8 cellular contexts compared by ENCODE assay signal in genomic region chr17:30104575-30105339, GRCh38. TPM values are rescaled to one million over a fixed set of nuclear protein-coding genes. Genes with fewer than 3 reads are reported as not detected.
DNase-seq lines count a peak whose midpoint lies in the region; ATAC-seq and TF ChIP-seq lines count a peak whose summit lies in the region.

No MANE protein-coding gene starts in this region.

- H3K36me3 ChIP-seq in WERI-Rb-1 (no peaks in the 10 kb centered on the region), spleen (no peaks in the 10 kb centered on the region)

- peak; percentile 91 for DNase-seq in Caki2 (ENCODE audit: low read depth)
- peak; percentile 71 for DNase-seq in HFF-Myc (ENCODE audit: extremely low read depth, low read depth)
- peak; percentile 18 for DNase-seq in NCI-H2196 treated with DMSO at 0.1 percent for 48 hours (lab: John Stamatoyannopoulos, UW; ENCODE audit: unreplicated experiment)
- DNase-seq in WERI-Rb-1, result peak; percentile 85
- peak in 57 of 61 donors; percentile 9 to 85 (median 53) for DNase-seq in caudate nucleus (lab: John Stamatoyannopoulos, UW)
- peak; percentile 93 for DNase-seq in inferior parietal cortex (ENCODE audit: extremely low spot score)
- peak; percentile 88 for DNase-seq in spleen

- WGBS in spleen, 5 donors, result 21 to 27% (median 23%) methylated on average over 29 of the region's 29 CpGs

- TF ChIP-seq CTCF in HFF-Myc (IDR thresholded peaks at IDR 0.05; ENCODE audit: low read depth, low read length, missing control alignments) (peak; percentile 97), WERI-Rb-1 (IDR thresholded peaks at IDR 0.05; ENCODE audit: low read depth, low read length) (peak; percentile 87), spleen (IDR thresholded peaks at IDR 0.05 in 8 of 11, conservative IDR thresholded peaks at IDR 0.05 in 3 of 11) (peak; percentile 67 to 89 (median 84))

- H3K4me3 ChIP-seq in HFF-Myc (replicated peaks; ENCODE audit: low read depth, low read length) (peak overlapping the region; percentile 46), WERI-Rb-1 (ENCODE audit: low read depth, low read length) (peak overlapping the region; percentile 46), spleen (peak overlapping the region in 7 of 8 donors; percentile 6 to 65 (median 24))

- peak overlapping the region; percentile 61 for H3K27ac ChIP-seq in WERI-Rb-1
- H3K27ac ChIP-seq in caudate nucleus (ENCODE audit: low read depth, low read length), result peak overlapping the region; percentile 71
- peak overlapping the region in 6 of 8 donors; percentile 30 to 74 (median 57) for H3K27ac ChIP-seq in spleen

- in situ Hi-C loops in Caki2 (cut with HindIII; ENCODE audit: low pct_unique_long_range_greater_than_20kb, low sequenced_read_pairs), result no loop called here

- H3K27me3 ChIP-seq in WERI-Rb-1 (ENCODE audit: insufficient read depth, low read depth, severe bottlenecking) (no peaks in the 10 kb centered on the region), spleen (replicated peaks in 1 of 7) (no peaks in the 10 kb centered on the region)

- H3K4me1 ChIP-seq in spleen, result peaks cover 0 to 22% (median 12%) of the 10 kb centered on the region in 6 donors

- ATAC-seq in GM18519 (IDR thresholded peaks at IDR 0.05; ENCODE audit: low FRiP score, unreplicated experiment), result no peak

- no peaks in the 10 kb centered on the region for H3K9me3 ChIP-seq in WERI-Rb-1 (ENCODE audit: severe bottlenecking)
- no peaks in the 10 kb centered on the region for H3K9me3 ChIP-seq in spleen

- intact Hi-C loops in spleen (cut with DNase I; ENCODE audit: low total_unique reads), result loop anchor here (10.0 kb wide), 1 partner anchor 230 kb away; the partner anchor contains the start of gene TMIGD1

- no peak for TF ChIP-seq POLR2A in spleen (IDR thresholded peaks at IDR 0.05)

RNA-seq across cellular contexts. Expression of gene NSRP1, which starts 11.9 kb away (rescaled TPM):
- 0.67 and 1.9 TPM in 2 replicates for total RNA-seq in Caki2 (2014; rRNA removed; shearing (Covaris generic); ENCODE audit: low replicate concordance)
- 10 to 100 TPM; 27.0 to 39.8 (median 36.8) TPM for total RNA-seq in spleen
- 10 to 100 TPM; 15.5 to 23.3 (median 20.3) TPM for polyA plus RNA-seq in spleen

Comparison
In these comparisons a context has a peak if more than half of its experiments do, and no peak if none do; other contexts are left out.
1. DNase-seq: peak in every context shown above with its lines; median percentile 93 in inferior parietal cortex; 91 in Caki2; 88 in spleen; 85 in WERI-Rb-1; 71 in HFF-Myc; 53 in caudate nucleus; 18 in NCI-H2196 treated with DMSO at 0.1 percent for 48 hours.